ENCODE assay signal across 9 cellular contexts in genomic region chr12:56267443-56268071, GRCh38. TPM values are rescaled to one million over a fixed set of nuclear protein-coding genes. Genes with fewer than 3 reads are reported as not detected.
DNase-seq lines count a peak whose midpoint lies in the region; ATAC-seq and TF ChIP-seq lines count a peak whose summit lies in the region.
"Had no signal": no experiment of that assay in that cellular context is flagged by ENCODE, and none has a peak within 500 bp of the region (broad histone marks: within the 10 kb centered on the region; RNA-seq: fewer than 3 reads in every experiment).

No MANE protein-coding gene starts in this region.

- peak overlapping the region; percentile 87 for H3K4me3 Mint-ChIP-seq in activated CD4-positive, alpha-beta memory T cell treated with anti-CD3 and anti-CD28 coated beads, Interleukin-2, amount 10 ng/mL, durations not matched to agents 7 days and 5 days

- DNase-seq in activated CD4-positive, alpha-beta memory T cell treated with anti-CD3 and anti-CD28 coated beads, Interleukin-2, amount 10 ng/mL, durations not matched to agents 7 days and 5 days, result no peak
- DNase-seq in left ventricle myocardium inferior, result peak; percentile 61
- peak; percentile 80 for DNase-seq in sigmoid colon
- DNase-seq in H4 (ENCODE audit: low spot score), result no peak
- no peak for DNase-seq in stimulated activated CD4-positive, alpha-beta T cell treated with anti-CD3 and anti-CD28 coated beads, Interleukin-4, amount 100 ng/mL, for 24 hours

- H3K4me1 Mint-ChIP-seq in activated CD4-positive, alpha-beta memory T cell treated with anti-CD3 and anti-CD28 coated beads, Interleukin-2, amount 10 ng/mL, durations not matched to agents 7 days and 5 days, result peaks cover 21% of the 10 kb centered on the region

- H3K27me3 ChIP-seq in left ventricle myocardium inferior (ENCODE audit: low read depth) (no peaks in the 10 kb centered on the region), sigmoid colon (no peaks in the 10 kb centered on the region)

- H3K9me3 ChIP-seq in left ventricle myocardium inferior (replicated peaks) (no peaks in the 10 kb centered on the region), sigmoid colon (no peaks in the 10 kb centered on the region)

- intact Hi-C loops in left ventricle myocardium inferior (cut with micrococcal nuclease) (no loop called here), sigmoid colon (cut with DNase I) (loop anchor here (2.0 kb wide), 1 partner anchor 33 kb away; the partner anchor contains the start of gene CS)

- no peaks in the 10 kb centered on the region for H3K9me3 Mint-ChIP-seq in activated CD4-positive, alpha-beta memory T cell treated with anti-CD3 and anti-CD28 coated beads, Interleukin-2, amount 10 ng/mL, durations not matched to agents 7 days and 5 days

- H3K36me3 Mint-ChIP-seq in activated CD4-positive, alpha-beta memory T cell treated with anti-CD3 and anti-CD28 coated beads, Interleukin-2, amount 10 ng/mL, durations not matched to agents 7 days and 5 days (ENCODE audit: low read depth), result peaks cover 21% of the 10 kb centered on the region

- H3K36me3 ChIP-seq in left ventricle myocardium inferior (peaks cover 35% of the 10 kb centered on the region), sigmoid colon (peaks cover 0 to 27% (median 11%) of the 10 kb centered on the region in 4 donors)

- CTCF ChIA-PET in activated CD4-positive, alpha-beta memory T cell treated with anti-CD3 and anti-CD28 coated beads, Interleukin-2, amount 10 ng/mL, durations not matched to agents 7 days and 5 days (lab: Charles Lee), result interaction anchor here (0.6 to 3.3 kb wide), 8 partner anchors 8 to 197 kb away, joined by 3 to 19 read pairs (median 6); partner anchors contain the start of genes ANKRD52, RNF41 and SMARCC2

- no peaks in the 10 kb centered on the region for H3K27me3 Mint-ChIP-seq in activated CD4-positive, alpha-beta memory T cell treated with anti-CD3 and anti-CD28 coated beads, Interleukin-2, amount 10 ng/mL, durations not matched to agents 7 days and 5 days

- peak; percentile 34 for ATAC-seq in GM18517 (IDR thresholded peaks at IDR 0.05; ENCODE audit: unreplicated experiment)
- ATAC-seq in HG03025 (IDR thresholded peaks at IDR 0.05; ENCODE audit: low FRiP score, unreplicated experiment), result peak; percentile 21
- ATAC-seq in GM18498 (IDR thresholded peaks at IDR 0.05; ENCODE audit: unreplicated experiment), result no peak

- WGBS in sigmoid colon, 2 donors, result 25 to 37% methylated on average over 21 of the region's 21 CpGs

- peak overlapping the region; percentile 83 for H3K4me3 ChIP-seq in left ventricle myocardium inferior
- H3K4me3 ChIP-seq in sigmoid colon, result peak overlapping the region; percentile 59 to 73 (median 70)

- TF ChIP-seq EP300 in sigmoid colon (IDR thresholded peaks at IDR 0.05), result no peak

- H3K27ac ChIP-seq in left ventricle myocardium inferior (replicated peaks) (peak overlapping the region; percentile 97), sigmoid colon (peak overlapping the region; percentile 95 to 97 (median 96))

- POLR2A ChIA-PET in activated CD4-positive, alpha-beta memory T cell treated with anti-CD3 and anti-CD28 coated beads, Interleukin-2, amount 10 ng/mL, durations not matched to agents 7 days and 5 days (lab: Charles Lee), result interaction anchor here (1.0 to 2.2 kb wide), 12 partner anchors 10 to 197 kb away, joined by 3 to 20 read pairs (median 4); partner anchors contain the start of genes ANKRD52, CNPY2, CS and IL23A

- H3K4me1 ChIP-seq in left ventricle myocardium inferior (peaks cover 59% of the 10 kb centered on the region), sigmoid colon (peaks cover 0 to 19% (median 18%) of the 10 kb centered on the region in 4 donors)

- TF ChIP-seq POLR2A in sigmoid colon (IDR thresholded peaks at IDR 0.05), result no peak

- TF ChIP-seq CTCF in left ventricle myocardium inferior (IDR thresholded peaks at IDR 0.05; ENCODE audit: borderline replicate concordance) (no peak), sigmoid colon (IDR thresholded peaks at IDR 0.05) (no peak)

- H3K27ac Mint-ChIP-seq in activated CD4-positive, alpha-beta memory T cell treated with anti-CD3 and anti-CD28 coated beads, Interleukin-2, amount 10 ng/mL, durations not matched to agents 7 days and 5 days, result peak overlapping the region; percentile 62

RNA-seq across cellular contexts. Expression of gene COQ10A, which starts 0.8 kb away (rescaled TPM):
- 10 to 100 TPM; 12.8 to 16.7 TPM for total RNA-seq in activated CD4-positive, alpha-beta memory T cell treated with anti-CD3 and anti-CD28 coated beads, Interleukin-2, amount 10 ng/mL, durations not matched to agents 7 days and 5 days
- total RNA-seq in left ventricle myocardium inferior (203 TPM), sigmoid colon (10 to 100 TPM; 11.8 to 25.0 (median 19.9) TPM)
- polyA plus RNA-seq in sigmoid colon, result 1 to 10 TPM; 2.4 to 6.2 (median 3.0) TPM
- total RNA-seq in H4 (2014; rRNA removed; shearing (Covaris generic)), result 4.5 and 8.1 TPM in 2 replicates

RNA-seq across cellular contexts. Expression of gene ANKRD52, which starts 9.4 kb away (rescaled TPM):
- total RNA-seq in activated CD4-positive, alpha-beta memory T cell treated with anti-CD3 and anti-CD28 coated beads, Interleukin-2, amount 10 ng/mL, durations not matched to agents 7 days and 5 days, result 10 to 100 TPM; 46.4 to 50.1 TPM
- total RNA-seq in left ventricle myocardium inferior (25.1 TPM), sigmoid colon (10 to 100 TPM in 2 of 4 donors, 1 to 10 TPM in 2; 8.4 to 19.1 (median 10.5) TPM)
- 10 to 100 TPM in 1 of 3 donors, 1 to 10 TPM in 2; 4.2 to 20.1 (median 6.7) TPM for polyA plus RNA-seq in sigmoid colon
- 13.4 and 15.4 TPM in 2 replicates for total RNA-seq in H4 (2014; rRNA removed; shearing (Covaris generic))

RNA-seq across cellular contexts. Expression of gene CS, which starts 32.6 kb away (rescaled TPM):
- total RNA-seq in activated CD4-positive, alpha-beta memory T cell treated with anti-CD3 and anti-CD28 coated beads, Interleukin-2, amount 10 ng/mL, durations not matched to agents 7 days and 5 days, result 100 to 1,000 TPM; 188 to 193 TPM
- total RNA-seq in left ventricle myocardium inferior (780 TPM), sigmoid colon (100 to 1,000 TPM in 2 of 4 donors, 10 to 100 TPM in 2; 75.9 to 130 (median 99.6) TPM)
- polyA plus RNA-seq in sigmoid colon, result 100 to 1,000 TPM; 102 to 151 (median 139) TPM
- total RNA-seq in H4 (2014; rRNA removed; shearing (Covaris generic)), result 122 and 155 TPM in 2 replicates

RNA-seq across cellular contexts. Expression of gene SLC39A5, which starts 37.7 kb away (rescaled TPM):
- total RNA-seq in activated CD4-positive, alpha-beta memory T cell treated with anti-CD3 and anti-CD28 coated beads, Interleukin-2, amount 10 ng/mL, durations not matched to agents 7 days and 5 days, result 1 to 10 TPM in 1 of 2 experiments, under 1 TPM in 1; 0.80 to 1.2 TPM
- not detected for total RNA-seq in left ventricle myocardium inferior
- total RNA-seq in sigmoid colon, result not detected
- 10 to 100 TPM; 30.0 to 74.0 (median 31.2) TPM for polyA plus RNA-seq in sigmoid colon
- total RNA-seq in H4 (2014; rRNA removed; shearing (Covaris generic)), result not detected in 2 replicates
- total RNA-seq: subcutaneous adipose tissue had no signal

RNA-seq across cellular contexts. Expression of gene NABP2, which starts 43.4 kb away (rescaled TPM):
- total RNA-seq in activated CD4-positive, alpha-beta memory T cell treated with anti-CD3 and anti-CD28 coated beads, Interleukin-2, amount 10 ng/mL, durations not matched to agents 7 days and 5 days, result 10 to 100 TPM; 49.6 to 52.3 TPM
- total RNA-seq in left ventricle myocardium inferior (20.3 TPM), sigmoid colon (10 to 100 TPM; 17.2 to 33.5 (median 31.6) TPM)
- polyA plus RNA-seq in sigmoid colon, result 10 to 100 TPM; 29.4 to 43.7 (median 32.6) TPM
- total RNA-seq in H4 (2014; rRNA removed; shearing (Covaris generic)), result 65.8 and 87.5 TPM in 2 replicates

Comparison
In these comparisons a context has a peak if more than half of its experiments do, and no peak if none do; other contexts are left out.
1. DNase-seq: peak in left ventricle myocardium inferior (single experiment) and sigmoid colon (single experiment); none in activated CD4-positive, alpha-beta memory T cell treated with anti-CD3 and anti-CD28 coated beads, Interleukin-2, amount 10 ng/mL, durations not matched to agents 7 days and 5 days (single experiment), H4 (single experiment) and stimulated activated CD4-positive, alpha-beta T cell treated with anti-CD3 and anti-CD28 coated beads, Interleukin-4, amount 100 ng/mL, for 24 hours (single experiment).